ENCODE assay signal across 21 cellular contexts in the genomic region with DNA sequence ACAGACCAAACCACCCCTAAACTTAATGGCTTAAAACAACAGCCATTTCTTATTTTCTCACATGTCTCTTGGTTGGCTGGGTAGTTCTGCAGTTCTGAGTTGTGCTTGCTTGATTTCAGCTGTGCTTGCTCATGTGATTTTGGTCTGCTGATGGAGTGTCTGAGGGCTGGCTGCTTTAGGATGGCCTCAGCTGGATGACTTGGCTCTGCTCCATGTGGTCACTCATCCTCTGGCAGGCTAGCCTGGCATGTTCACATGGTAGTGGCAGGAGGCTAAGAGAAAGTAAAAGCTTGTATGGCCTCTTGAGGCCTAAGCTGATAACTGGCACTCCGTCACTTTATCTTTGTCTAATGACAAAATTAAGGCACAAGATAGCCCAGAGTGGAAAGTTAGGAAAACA. TPM values are rescaled to one million over a fixed set of nuclear protein-coding genes. Genes with fewer than 3 reads are reported as not detected.
DNase-seq lines count a peak whose midpoint lies in the region; ATAC-seq and TF ChIP-seq lines count a peak whose summit lies in the region.
"Had no signal": no experiment of that assay in that cellular context is flagged by ENCODE, and none has a peak within 500 bp of the region (broad histone marks: within the 10 kb centered on the region; RNA-seq: fewer than 3 reads in every experiment).

No MANE protein-coding gene starts in this region.

- DNase-seq in M059J (ENCODE audit: low read depth) (peak; percentile 7), SHP77 (lab: John Stamatoyannopoulos, UW) (peak; percentile 80 to 86), heart right ventricle (peak; percentile 29 to 83), posterior cingulate gyrus (peak in 7 of 10 donors; percentile 53 to 95 (median 75)), left colon (no peak)
- no peak for DNase-seq in activated naive CD4-positive, alpha-beta T cell treated with anti-CD3 and anti-CD28 coated beads, Interleukin-2, amount 50 U/mL, for 16 hours
- DNase-seq: activated CD4-positive, alpha-beta memory T cell treated with anti-CD3 and anti-CD28 coated beads, Interleukin-2, amount 10 ng/mL, durations not matched to agents 7 days and 5 days; activated T-cell treated with anti-CD3 and anti-CD28 coated beads, Interleukin-2, amount 50 U/mL, for 48 hours; CD8-positive, alpha-beta T cell; GOT3; immature natural killer cell; NCI-H446 treated with DMSO at 0.1 percent for 48 hours; retina; SIG-M5; stimulated activated naive CD4-positive, alpha-beta T cell treated with Interleukin-2 at 50 U/mL for 16 hours; T-helper 17 cell; upper lobe of right lung had no signal

- H3K4me3 ChIP-seq in heart right ventricle = no peak overlapping the region
- H3K4me3 ChIP-seq: gastroesophageal sphincter, neural progenitor cell, upper lobe of right lung had no signal

- peak overlapping the region in 5 of 10 donors; percentile 23 to 72 (median 46) for H3K27ac ChIP-seq in heart right ventricle
- H3K27ac ChIP-seq: gastroesophageal sphincter, neural progenitor cell, upper lobe of right lung had no signal

- peaks cover 0 to 51% (median 5%) of the 10 kb centered on the region in 7 donors for H3K27me3 ChIP-seq in heart right ventricle

- H3K9me3 ChIP-seq in heart right ventricle = no peaks in the 10 kb centered on the region
- H3K9me3 ChIP-seq: gastroesophageal sphincter, upper lobe of right lung had no signal

- 50 to 68% methylated on average over 1 of the region's 1 CpG for WGBS in heart right ventricle, 2 donors

- H3K4me1 ChIP-seq in heart right ventricle = peaks cover 3 to 51% (median 37%) of the 10 kb centered on the region in 9 donors

- ATAC-seq in heart right ventricle (peak in 6 of 8 donors; percentile 27 to 86 (median 58)), left colon (no peak), HG03139 (IDR thresholded peaks at IDR 0.05; ENCODE audit: unreplicated experiment) (no peak)
- ATAC-seq: activated naive CD4-positive, alpha-beta T cell treated with anti-CD3 and anti-CD28 coated beads, Interleukin-2, amount 50 U/mL, for 72 hours; CD8-positive, alpha-beta T cell; gastroesophageal sphincter; T-helper 17 cell; upper lobe of right lung had no signal

- intact Hi-C loops in heart right ventricle (cut with DNase I) (no loop called here), posterior cingulate gyrus (cut with DNase I) (no loop called here), left colon (cut with DNase I, micrococcal nuclease) (no loop called here)

- H3K36me3 ChIP-seq in heart right ventricle = no peaks in the 10 kb centered on the region
- H3K36me3 ChIP-seq: gastroesophageal sphincter, neural progenitor cell, upper lobe of right lung had no signal

- TF ChIP-seq CTCF in heart right ventricle (IDR thresholded peaks at IDR 0.05) = no peak

RNA-seq across cellular contexts. Expression of a gene that starts 4.1 kb away (rescaled TPM):
- not detected in 2 replicates for total RNA-seq in M059J (2014; rRNA removed; shearing (Covaris generic))
- total RNA-seq in heart right ventricle (10 to 100 TPM in 1 of 10 donors, 1 to 10 TPM in 8, under 1 TPM in 1; 0.60 to 15.7 (median 2.1) TPM), left colon (under 1 TPM; 0.40 to 0.61 TPM)
- under 1 TPM; 0.29 to 0.35 TPM for polyA plus RNA-seq in heart right ventricle
- total RNA-seq: CD8-positive, alpha-beta T cell had no signal
- polyA plus RNA-seq: immature natural killer cell had no signal

Comparison
In these comparisons a context has a peak if more than half of its experiments do, and no peak if none do; other contexts are left out.
1. DNase-seq: peak in M059J (single experiment), SHP77 (2 of 2), heart right ventricle (2 of 2) and posterior cingulate gyrus (7 of 10); none in activated naive CD4-positive, alpha-beta T cell treated with anti-CD3 and anti-CD28 coated beads, Interleukin-2, amount 50 U/mL, for 16 hours (single experiment) and left colon (0 of 2).
2. ATAC-seq: peak in heart right ventricle (6 of 8); none in left colon (single experiment) and HG03139 (single experiment).